ENCODE assay signal across 12 cellular contexts in genomic region chr13:114140909-114141255, GRCh38. TPM values are rescaled to one million over a fixed set of nuclear protein-coding genes. Genes with fewer than 3 reads are reported as not detected.
A peak's percentile ranks its signal among the peaks of the same experiment; 100 is the strongest.
DNase-seq lines count a peak whose midpoint lies in the region; ATAC-seq, FAIRE-seq and TF ChIP-seq lines count a peak whose summit lies in the region.
"Had no signal": no experiment of that assay in that cellular context is flagged by ENCODE, and none has a peak within 500 bp of the region (broad histone marks: within the 10 kb centered on the region; RNA-seq: fewer than 3 reads in every experiment).

No MANE protein-coding gene starts in this region.

- H3K4me3 ChIP-seq in BLaER1 = peak overlapping the region; percentile 7; the same call in 1 of the 2 replicates
- H3K4me3 ChIP-seq in effector memory CD4-positive, alpha-beta T cell (ENCODE audit: insufficient read depth, low read depth, low read length, poor library complexity, severe bottlenecking) = peak overlapping the region; percentile 27

- H3K4me2 ChIP-seq in BLaER1 = peak overlapping the region; percentile 89

- H3K27ac ChIP-seq in BLaER1 = no peak overlapping the region
- H3K27ac ChIP-seq in effector memory CD4-positive, alpha-beta T cell (ENCODE audit: insufficient read depth, low read length, poor library complexity, severe bottlenecking) = peak overlapping the region; percentile 76

- ATAC-seq in WTC11 = no peak
- ATAC-seq in GM21515 (IDR thresholded peaks at IDR 0.05; ENCODE audit: unreplicated experiment) = no peak

- FAIRE-seq in GM12891 (lab: Jason Lieb, UNC) = peak; percentile 83

- no peaks in the 10 kb centered on the region for H3K4me1 Mint-ChIP-seq in WTC11

- TF ChIP-seq POLR2A in GM12891 (IDR thresholded peaks at IDR 0.05; ENCODE audit: low read depth, low read length) = no peak

- 0 out of 2 replicates have a peak, but pooled peaks cover 4% of the 10 kb centered on the region for H3K36me3 Mint-ChIP-seq in WTC11

- H3K27me3 Mint-ChIP-seq in WTC11 (ENCODE audit: low read depth) = no peaks in the 10 kb centered on the region

- H3K27me3 ChIP-seq in BLaER1 = no peaks in the 10 kb centered on the region
- no peaks in the 10 kb centered on the region for H3K27me3 ChIP-seq in effector memory CD4-positive, alpha-beta T cell (replicated peaks; ENCODE audit: control insufficient read depth, insufficient read depth, low read length, poor library complexity, severe bottlenecking)

- H3K9me3 ChIP-seq in BLaER1 = no peaks in the 10 kb centered on the region
- H3K9me3 ChIP-seq in effector memory CD4-positive, alpha-beta T cell (ENCODE audit: control insufficient read depth, low read length) = no peaks in the 10 kb centered on the region

- no peak for TF ChIP-seq CTCF in WTC11 (IDR thresholded peaks at IDR 0.05)

- peaks cover 62% of the 10 kb centered on the region for H3K4me1 ChIP-seq in BLaER1
- peaks cover 60% of the 10 kb centered on the region for H3K4me1 ChIP-seq in effector memory CD4-positive, alpha-beta T cell (ENCODE audit: control insufficient read depth, insufficient read depth, low read length, poor library complexity, severe bottlenecking)

- H3K36me3 ChIP-seq in BLaER1 = no peaks in the 10 kb centered on the region
- H3K36me3 ChIP-seq in effector memory CD4-positive, alpha-beta T cell (ENCODE audit: control insufficient read depth, insufficient read depth, low read length) = no peaks in the 10 kb centered on the region

- H4K20me1 ChIP-seq in BLaER1 = 0 out of 2 replicates have a peak, but pooled peaks cover 6% of the 10 kb centered on the region

- DNase-seq in GM12891 (ENCODE audit: insufficient read length, low spot score) (no peak), WTC11 (ENCODE audit: low spot score) (peak; percentile 7), kidney tubule cell (ENCODE audit: low spot score) (no peak), NCI-H524 (lab: John Stamatoyannopoulos, UW) (no peak), putamen (ENCODE audit: low spot score) (no peak)
- no peak for DNase-seq in effector memory CD4-positive, alpha-beta T cell
- DNase-seq: glutamatergic neuron, midbrain, NCI-H2029 treated with DMSO at 0.1 percent for 48 hours had no signal

- POLR2A ChIA-PET in WTC11 (lab: Charles Lee) = no interaction called here

- H3K9me3 Mint-ChIP-seq in WTC11 = peaks cover 7% of the 10 kb centered on the region
- H3K9me3 Mint-ChIP-seq: dendritic cell treated with granulocyte-macrophage colony-stimulating factor and Interleukin-4, amounts not matched to agents 40 ng/mL and 50 ng/mL, for 4 days had no signal

- no peak overlapping the region for H3K4me3 Mint-ChIP-seq in WTC11

- H3K9ac ChIP-seq in BLaER1 = no peak overlapping the region

- no peak overlapping the region for H3K27ac Mint-ChIP-seq in WTC11
- H3K27ac Mint-ChIP-seq: dendritic cell treated with granulocyte-macrophage colony-stimulating factor and Interleukin-4, amounts not matched to agents 40 ng/mL and 50 ng/mL, for 4 days had no signal

- CTCF ChIA-PET in WTC11 (lab: Charles Lee) = interaction anchor here (0.5 kb wide), 1 partner anchor 26 kb away, joined by 4 read pairs; no protein-coding TSS in a partner anchor

TF ChIP-seq in GM12891, 5 proteins besides CTCF, POLR2A, EP300 and RAD21:
- no peak for TF ChIP-seq TAF1 (IDR thresholded peaks at IDR 0.05; ENCODE audit: low read depth, low read length)
- TF ChIP-seq PAX5 (IDR thresholded peaks at IDR 0.05; ENCODE audit: insufficient read depth, low read length, severe bottlenecking) = no peak
- no peak for TF ChIP-seq POLR2AphosphoS5 (IDR thresholded peaks at IDR 0.05; ENCODE audit: low read depth, low read length)
- no peak for TF ChIP-seq SPI1 (IDR thresholded peaks at IDR 0.05; ENCODE audit: low read depth, low read length)
- TF ChIP-seq POU2F2 (IDR thresholded peaks at IDR 0.05; ENCODE audit: low read depth, low read length) = no peak
TF ChIP-seq in GM12891: peak in this region for 0.

TF ChIP-seq in WTC11, 78 proteins besides CTCF, POLR2A, EP300 and RAD21:
- TF ChIP-seq ZBTB43 (CRISPR knock-in tag; IDR thresholded peaks at IDR 0.05) = 0 out of 2 replicates have a peak, but pooled peaks have one; percentile 55
- TF ChIP-seq FOXP4 (CRISPR knock-in tag; IDR thresholded peaks at IDR 0.05) = no peak
- no peak for TF ChIP-seq KAT7 (CRISPR knock-in tag; IDR thresholded peaks at IDR 0.05; ENCODE audit: borderline replicate concordance)

RNA-seq across cellular contexts. Expression of gene RASA3, which starts 8.5 kb away (rescaled TPM):
- 13.4 TPM for polyA plus RNA-seq in GM12891 (2012; ENCODE audit: low read depth, missing spikeins)
- total RNA-seq in WTC11 (2021) = 16.5 to 22.3 TPM (median 16.9 TPM) in 3 replicates

RNA-seq across cellular contexts. Expression of gene CFAP97D2, which starts 38.2 kb away (rescaled TPM):
- polyA plus RNA-seq in GM12891 (2012; ENCODE audit: low read depth, missing spikeins) = not detected
- total RNA-seq in WTC11 (2021) = not detected in 3 replicates
